Comparison of ENCODE assay signal across 11 cellular contexts in genomic region chr9:4106744-4107143, GRCh38.
A peak's percentile ranks its signal among the peaks of the same experiment; 100 is the strongest.
DNase-seq lines count a peak whose midpoint lies in the region; ATAC-seq, FAIRE-seq and TF ChIP-seq lines count a peak whose summit lies in the region.
"Had no signal": no experiment of that assay in that cellular context is flagged by ENCODE, and none has a peak within 500 bp of the region (broad histone marks: within the 10 kb centered on the region; RNA-seq: fewer than 3 reads in every experiment).

No MANE protein-coding gene starts in this region.

- H3K4me3 ChIP-seq in AG09309 (ENCODE audit: control insufficient read depth, low read depth, low read length) (no peak overlapping the region), mucosa of descending colon (no peak overlapping the region)
- H3K4me3 ChIP-seq: K562 had no signal

- peak; percentile 6 for ATAC-seq in mucosa of descending colon
- ATAC-seq in GM21515 (IDR thresholded peaks at IDR 0.05; ENCODE audit: unreplicated experiment): no peak
- ATAC-seq: K562 had no signal

- peaks cover 29% of the 10 kb centered on the region for H3K4me1 ChIP-seq in mucosa of descending colon (ENCODE audit: low read depth)

- no peaks in the 10 kb centered on the region for H3K36me3 ChIP-seq in mucosa of descending colon (ENCODE audit: low read depth)

- intact Hi-C loops in mucosa of descending colon (cut with DNase I, micrococcal nuclease): no loop called here

- no peak for TF ChIP-seq CTCF in AG09309 (IDR thresholded peaks at IDR 0.05; ENCODE audit: control insufficient read depth, insufficient read depth, low read depth, low read length, missing control alignments)
- no peak for TF ChIP-seq CTCF in mucosa of descending colon (IDR thresholded peaks at IDR 0.05)

- H3K9me3 ChIP-seq in mucosa of descending colon: no peaks in the 10 kb centered on the region

- no peak for FAIRE-seq in HTR-8/SVneo (lab: Jason Lieb, UNC)
- FAIRE-seq: K562 had no signal

- DNase-seq in AG09309 (ENCODE audit: low read depth) (peak; percentile 90), RKO (ENCODE audit: low spot score) (peak; percentile 21), fibroblast of gingiva (ENCODE audit: low read depth) (peak; percentile 35), mucosa of descending colon (no peak), activated gamma-delta T cell (lab: John Stamatoyannopoulos, UW) (no peak), HTR-8/SVneo (ENCODE audit: insufficient read length, low spot score) (no peak)
- DNase-seq in activated effector memory CD4-positive, alpha-beta T cell treated with Interleukin-2 at 50 U/mL for 16 hours: no peak
- DNase-seq: activated CD4-positive, alpha-beta T cell treated with anti-CD3 and anti-CD28 coated beads, Interleukin-2, amount 10 ng/mL, durations not matched to agents 7 days and 5 days; NCI-H1694 had no signal

Comparison
In these comparisons a context has a peak if more than half of its experiments do, and no peak if none do; other contexts are left out.
1. DNase-seq: peak in AG09309 (single experiment), RKO (single experiment) and fibroblast of gingiva (single experiment); none in mucosa of descending colon (0 of 3), activated effector memory CD4-positive, alpha-beta T cell treated with Interleukin-2 at 50 U/mL for 16 hours (single experiment), activated gamma-delta T cell (single experiment) and HTR-8/SVneo (single experiment).